ENCODE assay signal across 16 cellular contexts in the genomic region with DNA sequence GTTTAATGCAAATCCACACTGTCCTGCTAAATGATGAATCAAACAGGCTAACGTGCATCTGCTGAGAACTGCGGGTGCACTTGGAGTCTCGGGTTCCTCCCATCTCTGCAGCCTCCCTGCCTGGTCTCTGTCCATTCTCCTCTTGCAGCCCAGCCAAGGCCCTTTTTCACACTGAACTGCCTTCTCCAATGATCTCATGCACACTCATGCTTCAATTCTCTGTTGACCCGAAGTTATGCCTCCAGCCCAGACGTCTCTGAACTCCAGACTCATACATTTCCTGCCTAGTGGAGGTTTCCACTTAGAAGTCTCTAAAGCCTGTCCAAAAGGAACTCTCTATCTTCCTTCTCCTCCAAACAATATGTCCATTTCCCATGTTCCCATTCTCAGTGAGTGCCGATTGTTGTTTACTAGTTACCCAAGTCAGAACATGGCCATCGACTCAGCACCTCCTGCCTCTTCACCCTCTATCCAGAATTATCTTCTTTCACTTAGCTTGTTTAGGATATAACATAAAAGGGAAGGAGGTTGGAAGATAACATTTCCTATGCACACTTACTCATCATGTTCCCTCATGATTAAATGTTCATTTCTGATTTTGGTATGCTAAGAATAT.
DNase-seq lines count a peak whose midpoint lies in the region; ATAC-seq and TF ChIP-seq lines count a peak whose summit lies in the region.
"Had no signal": no experiment of that assay in that cellular context is flagged by ENCODE, and none has a peak within 500 bp of the region (broad histone marks: within the 10 kb centered on the region; RNA-seq: fewer than 3 reads in every experiment).

No MANE protein-coding gene starts in this region.

- peaks cover 17% of the 10 kb centered on the region for H3K4me1 ChIP-seq in psoas muscle
- H3K4me1 ChIP-seq: body of pancreas had no signal

- H3K9me3 Mint-ChIP-seq in immature natural killer cell, result peaks cover 0 to 11% (median 5%) of the 10 kb centered on the region in 6 donors

- no peak overlapping the region for H3K27ac Mint-ChIP-seq in immature natural killer cell
- H3K27ac Mint-ChIP-seq: activated T-cell treated with anti-CD3 and anti-CD28 coated beads, Interleukin-2, amount 50 U/mL, for 24 hours; B cell; naive thymus-derived CD4-positive, alpha-beta T cell had no signal

- WGBS in psoas muscle, 3 donors, result 43 to 49% (median 48%) methylated on average over 7 of the region's 7 CpGs

- H3K4me1 Mint-ChIP-seq in immature natural killer cell, result peaks cover 0 to under 1% of the 10 kb centered on the region in 2 donors

- H3K27ac ChIP-seq in psoas muscle, result peak overlapping the region; percentile 55
- H3K27ac ChIP-seq: body of pancreas had no signal

- peak; percentile 57 for DNase-seq in GM03348 (ENCODE audit: low spot score)
- peak; percentile 72 for DNase-seq in amniotic epithelial cell (ENCODE audit: low read depth)
- no peak for DNase-seq in left cardiac atrium
- no peak for DNase-seq in psoas muscle
- no peak for DNase-seq in RPMI8226
- DNase-seq in activated CD8-positive, alpha-beta memory T cell treated with anti-CD3 and anti-CD28 coated beads for 24 hours, result no peak
- DNase-seq in immature natural killer cell, result no peak
- DNase-seq in stimulated activated CD4-positive, alpha-beta T cell treated with anti-CD3 and anti-CD28 coated beads, Interleukin-12 subunit alpha, Interleukin-12 subunit beta, amount 100 ng/mL, for 4 hours, result no peak
- DNase-seq: activated CD4-positive, alpha-beta T cell treated with anti-CD3 and anti-CD28 coated beads for 1 hour; activated T-cell treated with anti-CD3 and anti-CD28 coated beads, Interleukin-2, amount 50 U/mL, for 24 hours; body of pancreas; DMS53; naive thymus-derived CD4-positive, alpha-beta T cell; NCI-H1417 treated with DMSO at 0.1 percent for 48 hours; NCI-H748 treated with DMSO at 0.1 percent for 48 hours had no signal

- peaks cover 0 to 2% (median 0%) of the 10 kb centered on the region in 3 donors for H3K27me3 Mint-ChIP-seq in immature natural killer cell (ENCODE audit: low read depth in 3 of 3)
- H3K27me3 Mint-ChIP-seq: activated T-cell treated with anti-CD3 and anti-CD28 coated beads, Interleukin-2, amount 50 U/mL, for 24 hours had no signal

- H3K36me3 ChIP-seq in psoas muscle (ENCODE audit: insufficient read depth in 1 of 2, low read depth in 1 of 2), result no peaks in the 10 kb centered on the region

- no peaks in the 10 kb centered on the region for H3K27me3 ChIP-seq in psoas muscle (ENCODE audit: insufficient read depth in 3 of 3, low read length in 2 of 3)
- H3K27me3 ChIP-seq: body of pancreas had no signal

- TF ChIP-seq CTCF in psoas muscle (IDR thresholded peaks at IDR 0.05), result no peak

- peaks cover 3% of the 10 kb centered on the region for H3K9me3 ChIP-seq in psoas muscle
- H3K9me3 ChIP-seq: body of pancreas had no signal

- H3K36me3 Mint-ChIP-seq in immature natural killer cell, result peaks cover 0 to 6% (median 0%) of the 10 kb centered on the region in 3 donors

- H3K4me3 ChIP-seq in psoas muscle, result no peak overlapping the region
- H3K4me3 ChIP-seq: body of pancreas had no signal

- ATAC-seq in left cardiac atrium (peak; percentile 23 to 92), psoas muscle (peak in 3 of 4 donors; percentile 29 to 34 (median 31))
- ATAC-seq: body of pancreas; naive thymus-derived CD4-positive, alpha-beta T cell had no signal

- no peak overlapping the region for H3K4me3 Mint-ChIP-seq in immature natural killer cell
- H3K4me3 Mint-ChIP-seq: activated T-cell treated with anti-CD3 and anti-CD28 coated beads, Interleukin-2, amount 50 U/mL, for 24 hours; B cell had no signal

- intact Hi-C loops in left cardiac atrium (cut with DNase I), result no loop called here
- intact Hi-C loops in psoas muscle (cut with DNase I), result no loop called here

Comparison
In these comparisons a context has a peak if more than half of its experiments do, and no peak if none do; other contexts are left out.
1. DNase-seq: peak in GM03348 (single experiment) and amniotic epithelial cell (single experiment); none in left cardiac atrium (single experiment), psoas muscle (0 of 2), RPMI8226 (single experiment), activated CD8-positive, alpha-beta memory T cell treated with anti-CD3 and anti-CD28 coated beads for 24 hours (single experiment), immature natural killer cell (0 of 3) and stimulated activated CD4-positive, alpha-beta T cell treated with anti-CD3 and anti-CD28 coated beads, Interleukin-12 subunit alpha, Interleukin-12 subunit beta, amount 100 ng/mL, for 4 hours (single experiment).